Comparison of ENCODE assay signal across 8 cellular contexts in the genomic region with DNA sequence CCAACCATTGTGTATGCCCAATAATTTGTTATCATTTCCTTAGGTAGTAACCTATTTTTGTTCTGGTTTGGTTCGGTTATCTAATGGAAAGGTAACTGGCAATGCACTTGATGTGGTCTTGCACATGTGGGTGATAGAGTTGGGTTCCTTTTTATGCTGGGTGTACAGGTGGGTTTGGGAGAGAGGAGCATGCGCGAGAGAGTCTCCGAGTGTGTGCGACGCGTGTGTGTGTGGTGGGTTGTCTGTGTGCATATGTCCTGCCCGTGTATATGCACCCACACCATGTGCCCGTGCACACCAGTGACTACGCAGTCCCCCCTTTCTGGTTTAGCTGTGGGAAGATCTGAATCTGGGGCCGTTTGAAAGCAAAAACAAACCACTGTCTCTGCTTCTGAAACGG.
DNase-seq lines count a peak whose midpoint lies in the region; ATAC-seq, FAIRE-seq and TF ChIP-seq lines count a peak whose summit lies in the region.
"Had no signal": no experiment of that assay in that cellular context is flagged by ENCODE, and none has a peak within 500 bp of the region (broad histone marks: within the 10 kb centered on the region; RNA-seq: fewer than 3 reads in every experiment).

No MANE protein-coding gene starts in this region.

- no peaks in the 10 kb centered on the region for H3K9me3 Mint-ChIP-seq in GM23338

- H4K91ac ChIP-seq in H1 (replicated peaks; ENCODE audit: insufficient read length, low read length): no peak overlapping the region

- TF ChIP-seq EP300 in H1 (IDR thresholded peaks at IDR 0.05; ENCODE audit: borderline replicate concordance in 1 of 2, low read depth in 2 of 2, low read length in 2 of 2): no peak

- H3K9me3 ChIP-seq in NT2/D1 (ENCODE audit: insufficient read depth, low read length) (no peaks in the 10 kb centered on the region), H1 (ENCODE audit: insufficient read depth in 2 of 2, low read depth in 1 of 2, low read length in 1 of 2) (no peaks in the 10 kb centered on the region), smooth muscle cell (replicated peaks; ENCODE audit: low read depth) (no peaks in the 10 kb centered on the region)

- POLR2A ChIA-PET in H1 (lab: Charles Lee; ENCODE audit: partially characterized antibody): interaction anchor here (0.8 to 2.4 kb wide), 7 partner anchors 10 to 103 kb away, joined by 3 to 17 read pairs (median 4); partner anchors contain the start of gene FKBP4

- no peak overlapping the region for H3K27ac ChIP-seq in GM23338 (ENCODE audit: low read depth)
- H3K27ac ChIP-seq in H1 (ENCODE audit: low read depth, low read length): no peak overlapping the region
- no peak overlapping the region for H3K27ac ChIP-seq in smooth muscle cell (ENCODE audit: low read depth)

- no peak overlapping the region for H2BK120ac ChIP-seq in H1 (replicated peaks; ENCODE audit: low read depth, low read length)

- peaks cover 9% of the 10 kb centered on the region; the same call in 1 of the 2 replicates for H3K27me3 ChIP-seq in GM23338 (ENCODE audit: insufficient read depth)
- H3K27me3 ChIP-seq in NT2/D1 (ENCODE audit: insufficient read depth, insufficient read length): peaks cover 64% of the 10 kb centered on the region
- H3K27me3 ChIP-seq in H1 (replicated peaks in 1 of 4; ENCODE audit: control insufficient read depth in 3 of 4, extremely low read depth in 1 of 4, insufficient read depth in 3 of 4, low read length in 3 of 4): peaks cover 0 to 10% (median 6%) of the 10 kb centered on the region in 4 experiments; a peak in 3 of 7 replicates
- peaks cover 7% of the 10 kb centered on the region for H3K27me3 ChIP-seq in smooth muscle cell (ENCODE audit: low read depth)

- no peak overlapping the region for H4K8ac ChIP-seq in H1 (ENCODE audit: extremely low read depth, insufficient read depth, low read length)

- H4K20me1 ChIP-seq in GM23338 (replicated peaks; ENCODE audit: insufficient read depth) (no peaks in the 10 kb centered on the region), H1 (replicated peaks in 1 of 2; ENCODE audit: control insufficient read depth in 1 of 2, insufficient read depth in 2 of 2, low read length in 2 of 2) (no peaks in the 10 kb centered on the region), smooth muscle cell (ENCODE audit: low read depth) (no peaks in the 10 kb centered on the region)

- no peak overlapping the region for H3K27ac Mint-ChIP-seq in GM23338

- H3F3A ChIP-seq in GM23338 (replicated peaks; ENCODE audit: low read depth) (no peaks in the 10 kb centered on the region), smooth muscle cell (ENCODE audit: low read depth) (no peaks in the 10 kb centered on the region)

- H3K4me2 ChIP-seq in GM23338 (peak overlapping the region; percentile 96), H1 (ENCODE audit: insufficient read depth in 1 of 2, low read depth in 2 of 2, low read length in 2 of 2) (peak overlapping the region; percentile 66 to 90), smooth muscle cell (peak overlapping the region; percentile 98)

- CTCF ChIA-PET in H1 (lab: Charles Lee; ENCODE audit: partially characterized antibody): interaction anchor here (0.7 to 4.6 kb wide), 8 partner anchors 9 to 96 kb away, joined by 3 to 32 read pairs (median 4); no protein-coding TSS in a partner anchor

- no peak for DNase-seq in GM23338 (ENCODE audit: low spot score)
- no peak for DNase-seq in NT2/D1 (ENCODE audit: low read depth, low spot score)
- DNase-seq in H1 (ENCODE audit: low read depth in 1 of 2, low spot score in 2 of 2): no peak
- no peak for DNase-seq in smooth muscle cell (lab: John Stamatoyannopoulos, UW; ENCODE audit: unreplicated experiment)
- no peak for DNase-seq in AML-193 (lab: John Stamatoyannopoulos, UW)
- DNase-seq in NCI-H128 (lab: John Stamatoyannopoulos, UW; ENCODE audit: unreplicated experiment): no peak
- DNase-seq: NCI-H748 treated with DMSO at 0.1 percent for 48 hours had no signal

- no peak overlapping the region for H4K5ac ChIP-seq in H1 (ENCODE audit: insufficient read length, low read depth, low read length)

- no peak for TF ChIP-seq RAD21 in H1 (IDR thresholded peaks at IDR 0.05 in 1 of 2, conservative IDR thresholded peaks at IDR 0.05 in 1 of 2; ENCODE audit: low read depth in 2 of 2, low read length in 2 of 2)

- peak overlapping the region; percentile 86 for H3K4me3 Mint-ChIP-seq in GM23338

- no peak overlapping the region for H2BK20ac ChIP-seq in H1 (ENCODE audit: low read length)

- H3K56ac ChIP-seq in H1 (replicated peaks; ENCODE audit: insufficient read length, low read depth, low read length): no peak overlapping the region

- H3K4me1 Mint-ChIP-seq in GM23338: peaks cover 26% of the 10 kb centered on the region

- peak overlapping the region; percentile 100; the same call in 1 of the 2 replicates for H2BK15ac ChIP-seq in H1 (ENCODE audit: low read length)

- H2AFZ ChIP-seq in GM23338: no peak overlapping the region; the same call in 1 of the 2 replicates
- peak overlapping the region; percentile 28; the same call in 1 of the 2 replicates for H2AFZ ChIP-seq in H1 (ENCODE audit: low read length)
- peak overlapping the region; percentile 97 for H2AFZ ChIP-seq in smooth muscle cell (ENCODE audit: low read depth)

- H3K4me3 ChIP-seq in GM23338 (peak overlapping the region; percentile 80), NT2/D1 (ENCODE audit: insufficient read length, low read depth) (peak overlapping the region; percentile 77), H1 (ENCODE audit: extremely low read depth in 1 of 4, insufficient read depth in 2 of 4, low read depth in 3 of 4, low read length in 4 of 4) (peak overlapping the region; percentile 54 to 82 (median 62); a peak in 7 of 8 replicates), smooth muscle cell (peak overlapping the region; percentile 75)

- H3K4me1 ChIP-seq in GM23338 (ENCODE audit: insufficient read depth): peaks cover 19% of the 10 kb centered on the region
- H3K4me1 ChIP-seq in NT2/D1 (ENCODE audit: insufficient read depth, insufficient read length): peaks cover 14% of the 10 kb centered on the region
- H3K4me1 ChIP-seq in H1 (replicated peaks in 1 of 4; ENCODE audit: control insufficient read depth in 3 of 4, insufficient read depth in 4 of 4, low read length in 3 of 4): peaks cover 0 to 8% (median 4%) of the 10 kb centered on the region in 4 experiments; a peak in 4 of 7 replicates
- peaks cover 3% of the 10 kb centered on the region for H3K4me1 ChIP-seq in smooth muscle cell (ENCODE audit: low read depth)

- no peak overlapping the region for H3K4ac ChIP-seq in H1 (replicated peaks; ENCODE audit: insufficient read length, low read depth, low read length)

- H3K27me3 Mint-ChIP-seq in GM23338 (ENCODE audit: insufficient read depth, low read depth, poor library complexity): peaks cover 14% of the 10 kb centered on the region

- no peak overlapping the region for H3K14ac ChIP-seq in H1 (ENCODE audit: insufficient read length)

- H3K9ac ChIP-seq in NT2/D1 (ENCODE audit: insufficient read length, low read depth) (no peak overlapping the region), H1 (replicated peaks in 1 of 4; ENCODE audit: extremely low read depth in 1 of 4, low read depth in 3 of 4, low read length in 3 of 4) (no peak overlapping the region), smooth muscle cell (ENCODE audit: low read depth) (no peak overlapping the region)

- WGBS in H1 (ENCODE audit: extremely low coverage in 1 of 2, insufficient coverage in 1 of 2, insufficient read length in 1 of 2, insufficient replicate concordance in 2 of 2, low coverage in 1 of 2, low lambda C conversion rate in 2 of 2, missing lambda C conversion rate in 1 of 2), 2 experiments: 88% methylated on average over 12 of the region's 12 CpGs; no CpG with 5 or more reads in 1 of the 2 experiments
- WGBS in smooth muscle cell (ENCODE audit: low lambda C conversion rate): 88% methylated on average over 12 of the region's 12 CpGs

- FAIRE-seq in H1 (lab: Jason Lieb, UNC): no peak

- H3K23me2 ChIP-seq in H1 (ENCODE audit: low read depth, low read length): peaks cover 9% of the 10 kb centered on the region; the same call in 1 of the 2 replicates

- H3K79me2 ChIP-seq in GM23338 (replicated peaks; ENCODE audit: insufficient read depth): no peaks in the 10 kb centered on the region
- no peaks in the 10 kb centered on the region for H3K79me2 ChIP-seq in H1 (ENCODE audit: control insufficient read depth in 1 of 2, insufficient read depth in 2 of 2, low read length in 2 of 2)
- H3K79me2 ChIP-seq in smooth muscle cell (ENCODE audit: low read depth): no peaks in the 10 kb centered on the region

- H3K79me1 ChIP-seq in H1 (ENCODE audit: low read depth, low read length): no peaks in the 10 kb centered on the region

- H3K18ac ChIP-seq in H1 (ENCODE audit: extremely low read depth, low read length): no peak overlapping the region

- TF ChIP-seq CTCF in GM23338 (conservative IDR thresholded peaks at IDR 0.05; ENCODE audit: low read depth in 2 of 2) (no peak), H1 (IDR thresholded peaks at IDR 0.05; ENCODE audit: control extremely low read depth in 1 of 3, insufficient read depth in 1 of 3, low read depth in 1 of 3, low read length in 3 of 3) (no peak), smooth muscle cell (IDR thresholded peaks at IDR 0.05; ENCODE audit: borderline replicate concordance, insufficient read depth, poor library complexity, severe bottlenecking) (no peak)

- no peak overlapping the region; the same call in 1 of the 2 replicates for H2BK5ac ChIP-seq in H1 (ENCODE audit: low read depth, low read length)

- no peak for TF ChIP-seq POLR2A in H1 (IDR thresholded peaks at IDR 0.05; ENCODE audit: control extremely low read depth in 1 of 2, low read depth in 2 of 2, low read length in 2 of 2)

- H3K36me3 Mint-ChIP-seq in GM23338 (ENCODE audit: low read depth): no peaks in the 10 kb centered on the region; the same call in 2 of the 3 replicates

- H2AK5ac ChIP-seq in H1 (ENCODE audit: low read depth, low read length): no peak overlapping the region

- no peaks in the 10 kb centered on the region for H3K36me3 ChIP-seq in GM23338 (ENCODE audit: insufficient read depth)
- H3K36me3 ChIP-seq in NT2/D1 (ENCODE audit: insufficient read depth, insufficient read length, low read length): no peaks in the 10 kb centered on the region
- H3K36me3 ChIP-seq in H1 (ENCODE audit: control insufficient read depth in 2 of 4, insufficient read depth in 4 of 4, low read length in 3 of 4): no peaks in the 10 kb centered on the region
- no peaks in the 10 kb centered on the region for H3K36me3 ChIP-seq in smooth muscle cell (ENCODE audit: low read depth)

- no peak overlapping the region for H2BK12ac ChIP-seq in H1 (ENCODE audit: low read depth, low read length)

- H3K9me2 ChIP-seq in GM23338 (ENCODE audit: insufficient read depth): peaks cover 4% of the 10 kb centered on the region

- ATAC-seq in GM23338 (no peak), GM19023 (IDR thresholded peaks at IDR 0.05; ENCODE audit: unreplicated experiment) (no peak)

- H3K23ac ChIP-seq in H1 (ENCODE audit: insufficient read length): no peak overlapping the region

TF ChIP-seq in GM23338, 12 proteins besides CTCF, POLR2A, EP300 and RAD21 (continues in another document):
- TF ChIP-seq EZH2 (IDR thresholded peaks at IDR 0.05; ENCODE audit: low read depth, unreplicated experiment): no peak
- TF ChIP-seq EZH2phosphoT487 (IDR thresholded peaks at IDR 0.05; ENCODE audit: unreplicated experiment): no peak

TF ChIP-seq in H1, 55 proteins besides CTCF, POLR2A, EP300 and RAD21 (continues in another document):
- TF ChIP-seq NANOG (IDR thresholded peaks at IDR 0.05; ENCODE audit: insufficient read depth, low read depth, low read length, poor library complexity, severe bottlenecking): no peak
